ENCODE assay signal across 17 cellular contexts in genomic region chr5:2753452-2754409, GRCh38. TPM values are rescaled to one million over a fixed set of nuclear protein-coding genes. Genes with fewer than 3 reads are reported as not detected.
DNase-seq lines count a peak whose midpoint lies in the region; ATAC-seq, FAIRE-seq and TF ChIP-seq lines count a peak whose summit lies in the region.
"Had no signal": no experiment of that assay in that cellular context is flagged by ENCODE, and none has a peak within 500 bp of the region (broad histone marks: within the 10 kb centered on the region; RNA-seq: fewer than 3 reads in every experiment).

No MANE protein-coding gene starts in this region.

- no peak for TF ChIP-seq CTCF in astrocyte of the cerebellum (IDR thresholded peaks at IDR 0.05; ENCODE audit: low read depth, low read length, missing control alignments)
- TF ChIP-seq CTCF in keratinocyte (optimal IDR thresholded peaks at IDR 0.05 in 1 of 3, IDR thresholded peaks at IDR 0.05 in 1 of 3, conservative IDR thresholded peaks at IDR 0.05 in 1 of 3; ENCODE audit: extremely low read depth in 1 of 3, insufficient read depth in 2 of 3, low read length in 3 of 3), result no peak
- TF ChIP-seq CTCF in vagina (IDR thresholded peaks at IDR 0.05), result no peak

- no peaks in the 10 kb centered on the region for H4K20me1 ChIP-seq in keratinocyte (ENCODE audit: control insufficient read depth, extremely low read depth, insufficient read depth, low read length)

- H3K4me1 ChIP-seq in keratinocyte (ENCODE audit: control insufficient read depth, extremely low read depth, insufficient read depth, low read length) (peaks cover 27% of the 10 kb centered on the region), vagina (peaks cover 60% of the 10 kb centered on the region)
- H3K4me1 ChIP-seq: parathyroid adenoma had no signal

- H3K9me3 ChIP-seq in keratinocyte (ENCODE audit: control insufficient read depth, low read depth, low read length), result no peaks in the 10 kb centered on the region
- H3K9me3 ChIP-seq in vagina, result no peaks in the 10 kb centered on the region

- POLR2A ChIA-PET in activated naive CD8-positive, alpha-beta T cell treated with anti-CD3 and anti-CD28 coated beads, Interleukin-2, amount 10 ng/mL, durations not matched to agents 7 days and 5 days (lab: Charles Lee), result no interaction called here

- peak overlapping the region; percentile 15 for H2AFZ ChIP-seq in keratinocyte (ENCODE audit: control insufficient read depth, low read length)
- H2AFZ ChIP-seq: parathyroid adenoma had no signal

- no peak overlapping the region for H3K9ac ChIP-seq in keratinocyte (ENCODE audit: control insufficient read depth, extremely low read depth, insufficient read depth, low read length)
- H3K9ac ChIP-seq: parathyroid adenoma had no signal

- H3K36me3 Mint-ChIP-seq in activated naive CD8-positive, alpha-beta T cell treated with anti-CD3 and anti-CD28 coated beads, Interleukin-2, amount 10 ng/mL, durations not matched to agents 7 days and 5 days, result peaks cover 8% of the 10 kb centered on the region
- H3K36me3 Mint-ChIP-seq in activated naive CD8-positive, alpha-beta T cell treated with anti-CD3 and anti-CD28 coated beads, Interleukin-2, amount 50 U/mL, for 24 hours (ENCODE audit: low read depth), result peaks cover 7% of the 10 kb centered on the region

- H3K27ac ChIP-seq in keratinocyte (ENCODE audit: control insufficient read depth, insufficient read depth, low read length), result no peak overlapping the region
- H3K27ac ChIP-seq in vagina, result no peak overlapping the region
- H3K27ac ChIP-seq: dorsolateral prefrontal cortex, parathyroid adenoma had no signal

- peaks cover 26% of the 10 kb centered on the region for H3K79me2 ChIP-seq in keratinocyte (ENCODE audit: control insufficient read depth, insufficient read depth, low read length)
- H3K79me2 ChIP-seq: parathyroid adenoma had no signal

- peaks cover 4% of the 10 kb centered on the region for H3K27me3 ChIP-seq in keratinocyte (ENCODE audit: control insufficient read depth, extremely low read depth, insufficient read depth, low read length)
- peaks cover 12% of the 10 kb centered on the region for H3K27me3 ChIP-seq in vagina

- TF ChIP-seq POLR2A in vagina (IDR thresholded peaks at IDR 0.05), result no peak

- no peak for FAIRE-seq in keratinocyte (lab: Jason Lieb, UNC)

- intact Hi-C loops in vagina (cut with DNase I), result no loop called here

- in situ Hi-C loops in astrocyte of the cerebellum (cut with HindIII; ENCODE audit: low sequenced_read_pairs), result no loop called here

- DNase-seq in activated naive CD8-positive, alpha-beta T cell treated with anti-CD3 and anti-CD28 coated beads, Interleukin-2, amount 10 ng/mL, durations not matched to agents 7 days and 5 days, result no peak
- no peak for DNase-seq in activated naive CD8-positive, alpha-beta T cell treated with anti-CD3 and anti-CD28 coated beads, Interleukin-2, amount 50 U/mL, for 24 hours
- DNase-seq in astrocyte of the cerebellum (ENCODE audit: low read depth), result no peak
- no peak for DNase-seq in keratinocyte (ENCODE audit: low read depth, low spot score)
- peak; percentile 40 to 67 for DNase-seq in vagina (ENCODE audit: extremely low spot score in 2 of 2)
- DNase-seq in stimulated activated CD4-positive, alpha-beta T cell treated with anti-CD3 and anti-CD28 coated beads, Interleukin-15, amount 100 ng/mL, for 24 hours, result no peak
- DNase-seq in HUDEP-2 (lab: John Stamatoyannopoulos, UW; ENCODE audit: unreplicated experiment in 76 of 76), result no peak
- no peak for DNase-seq in OCI-M1 (lab: John Stamatoyannopoulos, UW)
- DNase-seq: amygdala, DMS79 treated with DMSO at 0.1 percent for 48 hours, dorsolateral prefrontal cortex, KBM-7, NCI-H187 treated with DMSO at 0.1 percent for 48 hours, T1000 had no signal

- ATAC-seq in activated naive CD8-positive, alpha-beta T cell treated with anti-CD3 and anti-CD28 coated beads, Interleukin-2, amount 10 ng/mL, durations not matched to agents 7 days and 5 days (ENCODE audit: low read depth), result no peak
- no peak for ATAC-seq in activated naive CD8-positive, alpha-beta T cell treated with anti-CD3 and anti-CD28 coated beads, Interleukin-2, amount 50 U/mL, for 24 hours

- peak overlapping the region; percentile 48 for H3K4me2 ChIP-seq in keratinocyte (ENCODE audit: control insufficient read depth, extremely low read depth, insufficient read depth, low read depth, low read length)

- peaks cover 11% of the 10 kb centered on the region for H3K4me1 Mint-ChIP-seq in activated naive CD8-positive, alpha-beta T cell treated with anti-CD3 and anti-CD28 coated beads, Interleukin-2, amount 10 ng/mL, durations not matched to agents 7 days and 5 days
- H3K4me1 Mint-ChIP-seq in activated naive CD8-positive, alpha-beta T cell treated with anti-CD3 and anti-CD28 coated beads, Interleukin-2, amount 50 U/mL, for 24 hours, result peaks cover 10% of the 10 kb centered on the region

- peaks cover 61% of the 10 kb centered on the region for H3K27me3 Mint-ChIP-seq in activated naive CD8-positive, alpha-beta T cell treated with anti-CD3 and anti-CD28 coated beads, Interleukin-2, amount 10 ng/mL, durations not matched to agents 7 days and 5 days
- H3K27me3 Mint-ChIP-seq in activated naive CD8-positive, alpha-beta T cell treated with anti-CD3 and anti-CD28 coated beads, Interleukin-2, amount 50 U/mL, for 24 hours, result peaks cover 62% of the 10 kb centered on the region

- H3K36me3 ChIP-seq in keratinocyte (ENCODE audit: control insufficient read depth in 2 of 2, extremely low read depth in 1 of 2, insufficient read depth in 2 of 2, low read length in 2 of 2), result peaks cover 0 to 9% of the 10 kb centered on the region in 2 experiments
- peaks cover 0 to 3% of the 10 kb centered on the region in 2 donors for H3K36me3 ChIP-seq in vagina

- dilution Hi-C loops in keratinocyte (cut with MboI; ENCODE audit: extremely low pct_ligation_motif_present, low sequenced_read_pairs), result no loop called here

- no peak overlapping the region for H3K4me3 Mint-ChIP-seq in activated naive CD8-positive, alpha-beta T cell treated with anti-CD3 and anti-CD28 coated beads, Interleukin-2, amount 10 ng/mL, durations not matched to agents 7 days and 5 days
- H3K4me3 Mint-ChIP-seq in activated naive CD8-positive, alpha-beta T cell treated with anti-CD3 and anti-CD28 coated beads, Interleukin-2, amount 50 U/mL, for 24 hours, result no peak overlapping the region

- H3K27ac Mint-ChIP-seq in activated naive CD8-positive, alpha-beta T cell treated with anti-CD3 and anti-CD28 coated beads, Interleukin-2, amount 10 ng/mL, durations not matched to agents 7 days and 5 days, result peak overlapping the region; percentile 8
- H3K27ac Mint-ChIP-seq in activated naive CD8-positive, alpha-beta T cell treated with anti-CD3 and anti-CD28 coated beads, Interleukin-2, amount 50 U/mL, for 24 hours, result no peak overlapping the region

- H3K4me3 ChIP-seq in astrocyte of the cerebellum (ENCODE audit: low read depth, low read length) (peak overlapping the region; percentile 56), keratinocyte (ENCODE audit: control insufficient read depth in 2 of 3, extremely low read depth in 1 of 3, insufficient read depth in 2 of 3, low read depth in 1 of 3, low read length in 3 of 3) (no peak overlapping the region), vagina (no peak overlapping the region)

- H3K9me3 Mint-ChIP-seq in activated naive CD8-positive, alpha-beta T cell treated with anti-CD3 and anti-CD28 coated beads, Interleukin-2, amount 10 ng/mL, durations not matched to agents 7 days and 5 days, result peaks cover 3% of the 10 kb centered on the region
- H3K9me3 Mint-ChIP-seq in activated naive CD8-positive, alpha-beta T cell treated with anti-CD3 and anti-CD28 coated beads, Interleukin-2, amount 50 U/mL, for 24 hours, result no peaks in the 10 kb centered on the region

- no peaks in the 10 kb centered on the region for H3K9me1 ChIP-seq in keratinocyte (ENCODE audit: control insufficient read depth, extremely low read depth, insufficient read depth, low read length)

RNA-seq across cellular contexts. Expression of gene IRX2, which starts 2.3 kb away (rescaled TPM):
- total RNA-seq in activated naive CD8-positive, alpha-beta T cell treated with anti-CD3 and anti-CD28 coated beads, Interleukin-2, amount 10 ng/mL, durations not matched to agents 7 days and 5 days, result not detected
- polyA plus RNA-seq in keratinocyte, result 13.8 to 27.1 TPM (median 23.7 TPM) in 3 replicates
- polyA plus RNA-seq in keratinocyte (2011; ENCODE audit: low read depth), result 13.7 TPM
- 11.5 and 13.5 TPM in 2 replicates for polyA plus RNA-seq in keratinocyte (2011; cell fraction: cytosol; rRNA removed)
- 32.7 and 36.3 TPM in 2 replicates for polyA plus RNA-seq in keratinocyte (2011; cell fraction: nucleus; rRNA removed)
- polyA plus RNA-seq in keratinocyte (2012; ENCODE audit: low replicate concordance), result 18.6 and 19.4 TPM in 2 replicates
- polyA minus RNA-seq in keratinocyte, result 3.7 to 10.1 TPM (median 4.5 TPM) in 3 replicates
- polyA minus RNA-seq in keratinocyte (2011; cell fraction: cytosol; rRNA and poly(A)+ RNA removed), result 20.5 TPM
- polyA minus RNA-seq in keratinocyte (2011; cell fraction: nucleus; rRNA and poly(A)+ RNA removed), result 15.2 and 17.0 TPM in 2 replicates
- 3.7 TPM for total RNA-seq in vagina
- total RNA-seq: liver, OCI-LY7 had no signal
- polyA plus RNA-seq: liver had no signal

Comparison
In these comparisons a context has a peak if more than half of its experiments do, and no peak if none do; other contexts are left out.
1. DNase-seq: peak in vagina (2 of 2); none in activated naive CD8-positive, alpha-beta T cell treated with anti-CD3 and anti-CD28 coated beads, Interleukin-2, amount 10 ng/mL, durations not matched to agents 7 days and 5 days (single experiment), activated naive CD8-positive, alpha-beta T cell treated with anti-CD3 and anti-CD28 coated beads, Interleukin-2, amount 50 U/mL, for 24 hours (single experiment), astrocyte of the cerebellum (single experiment), keratinocyte (single experiment), stimulated activated CD4-positive, alpha-beta T cell treated with anti-CD3 and anti-CD28 coated beads, Interleukin-15, amount 100 ng/mL, for 24 hours (single experiment), HUDEP-2 (0 of 76) and OCI-M1 (single experiment).